In genomic region chr20:17681741-17682102, GRCh38 we compare ENCODE assay signal across 7 cellular contexts. TPM values are rescaled to one million over a fixed set of nuclear protein-coding genes. Genes with fewer than 3 reads are reported as not detected.
DNase-seq lines count a peak whose midpoint lies in the region; ATAC-seq and TF ChIP-seq lines count a peak whose summit lies in the region.

No MANE protein-coding gene starts in this region.

- H3K27me3 ChIP-seq in testis: no peaks in the 10 kb centered on the region

- peak overlapping the region; percentile 76 to 89 for H3K27ac ChIP-seq in testis

- peak; percentile 70 for DNase-seq in activated CD4-positive, CD25-positive, alpha-beta regulatory T cell treated with anti-CD3 and anti-CD28 coated beads, Interleukin-2, amount 50 U/mL, for 72 hours
- no peak for DNase-seq in testis
- no peak for DNase-seq in stimulated activated CD4-positive, alpha-beta T cell treated with anti-CD3 and anti-CD28 coated beads, Interleukin-4, amount 100 ng/mL, for 1 hour
- DNase-seq in posterior vena cava (ENCODE audit: low spot score): no peak

- peak; percentile 8 for ATAC-seq in GM18909 (IDR thresholded peaks at IDR 0.05; ENCODE audit: poor library complexity, unreplicated experiment)
- ATAC-seq in HG02798 (IDR thresholded peaks at IDR 0.05; ENCODE audit: poor library complexity, unreplicated experiment): peak; percentile 3

- 1% methylated on average over 46 of the region's 62 CpGs; no CpG with 5 or more reads in 1 of the 2 donors for WGBS in testis, 2 donors

- intact Hi-C loops in testis (cut with DNase I; ENCODE audit: low total_unique reads) (loop anchor here (5.0 kb wide), 1 partner anchor 216 kb away; no protein-coding TSS in a partner anchor), posterior vena cava (cut with DNase I) (loop anchor here in 1 of 2 donors (5.0 kb wide), 1 partner anchor 216 kb away; no protein-coding TSS in a partner anchor)

- H3K4me1 ChIP-seq in testis: peaks cover 16% of the 10 kb centered on the region

- H3K9me3 ChIP-seq in iPS-18c (ENCODE audit: control insufficient read depth, insufficient read depth, low read length) (no peaks in the 10 kb centered on the region), testis (no peaks in the 10 kb centered on the region)

- H3K36me3 ChIP-seq in testis (ENCODE audit: low read depth, missing control alignments): no peaks in the 10 kb centered on the region

- no peak for TF ChIP-seq CTCF in testis (IDR thresholded peaks at IDR 0.05)

- H3K4me3 ChIP-seq in iPS-18c (ENCODE audit: insufficient read depth, low read depth, low read length): peak overlapping the region; percentile 90
- peak overlapping the region; percentile 68 to 87 for H3K4me3 ChIP-seq in testis

- no peak for TF ChIP-seq POLR2A in testis (IDR thresholded peaks at IDR 0.05)

RNA-seq across cellular contexts. Expression of gene RRBP1, which starts 0.3 kb away (rescaled TPM):
- 100 to 1,000 TPM; 144 to 146 TPM for total RNA-seq in testis
- polyA plus RNA-seq in testis (ENCODE audit: insufficient read depth, low read depth, low replicate concordance): 93.8 TPM
- total RNA-seq in posterior vena cava: 100 to 1,000 TPM; 128 TPM

RNA-seq across cellular contexts. Expression of gene BANF2, which starts 18.0 kb away (rescaled TPM):
- total RNA-seq in testis: 10 to 100 TPM; 29.5 to 60.2 TPM
- 133 TPM for polyA plus RNA-seq in testis (ENCODE audit: insufficient read depth, low read depth, low replicate concordance)
- not detected for total RNA-seq in posterior vena cava

Comparison
In these comparisons a context has a peak if more than half of its experiments do, and no peak if none do; other contexts are left out.
1. RNA of gene BANF2, which starts 18.0 kb away (total RNA-seq): 29.5 to 60.2 TPM in testis; not detected in posterior vena cava; every median in the first group is over 10 times any median in the second.